Comparison of ENCODE assay signal across 1 cellular context in genomic region chr1:62198781-62199125, GRCh38.
TF ChIP-seq lines count a peak whose summit lies in the region.

No MANE protein-coding gene starts in this region.

TF ChIP-seq in WTC11, 78 proteins besides CTCF, POLR2A, EP300 and RAD21 (continued from another document):
- TF ChIP-seq, protein P1, sequence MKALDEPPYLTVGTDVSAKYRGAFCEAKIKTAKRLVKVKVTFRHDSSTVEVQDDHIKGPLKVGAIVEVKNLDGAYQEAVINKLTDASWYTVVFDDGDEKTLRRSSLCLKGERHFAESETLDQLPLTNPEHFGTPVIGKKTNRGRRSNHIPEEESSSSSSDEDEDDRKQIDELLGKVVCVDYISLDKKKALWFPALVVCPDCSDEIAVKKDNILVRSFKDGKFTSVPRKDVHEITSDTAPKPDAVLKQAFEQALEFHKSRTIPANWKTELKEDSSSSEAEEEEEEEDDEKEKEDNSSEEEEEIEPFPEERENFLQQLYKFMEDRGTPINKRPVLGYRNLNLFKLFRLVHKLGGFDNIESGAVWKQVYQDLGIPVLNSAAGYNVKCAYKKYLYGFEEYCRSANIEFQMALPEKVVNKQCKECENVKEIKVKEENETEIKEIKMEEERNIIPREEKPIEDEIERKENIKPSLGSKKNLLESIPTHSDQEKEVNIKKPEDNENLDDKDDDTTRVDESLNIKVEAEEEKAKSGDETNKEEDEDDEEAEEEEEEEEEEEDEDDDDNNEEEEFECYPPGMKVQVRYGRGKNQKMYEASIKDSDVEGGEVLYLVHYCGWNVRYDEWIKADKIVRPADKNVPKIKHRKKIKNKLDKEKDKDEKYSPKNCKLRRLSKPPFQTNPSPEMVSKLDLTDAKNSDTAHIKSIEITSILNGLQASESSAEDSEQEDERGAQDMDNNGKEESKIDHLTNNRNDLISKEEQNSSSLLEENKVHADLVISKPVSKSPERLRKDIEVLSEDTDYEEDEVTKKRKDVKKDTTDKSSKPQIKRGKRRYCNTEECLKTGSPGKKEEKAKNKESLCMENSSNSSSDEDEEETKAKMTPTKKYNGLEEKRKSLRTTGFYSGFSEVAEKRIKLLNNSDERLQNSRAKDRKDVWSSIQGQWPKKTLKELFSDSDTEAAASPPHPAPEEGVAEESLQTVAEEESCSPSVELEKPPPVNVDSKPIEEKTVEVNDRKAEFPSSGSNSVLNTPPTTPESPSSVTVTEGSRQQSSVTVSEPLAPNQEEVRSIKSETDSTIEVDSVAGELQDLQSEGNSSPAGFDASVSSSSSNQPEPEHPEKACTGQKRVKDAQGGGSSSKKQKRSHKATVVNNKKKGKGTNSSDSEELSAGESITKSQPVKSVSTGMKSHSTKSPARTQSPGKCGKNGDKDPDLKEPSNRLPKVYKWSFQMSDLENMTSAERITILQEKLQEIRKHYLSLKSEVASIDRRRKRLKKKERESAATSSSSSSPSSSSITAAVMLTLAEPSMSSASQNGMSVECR (CRISPR knock-in tag; IDR thresholded peaks at IDR 0.05; ENCODE audit: borderline replicate concordance), result 0 out of 2 replicates have a peak, but pooled peaks have one; percentile 25
- TF ChIP-seq FOXJ3 (CRISPR knock-in tag; IDR thresholded peaks at IDR 0.05; ENCODE audit: borderline replicate concordance) (no peak), OVOL2 (CRISPR knock-in tag; IDR thresholded peaks at IDR 0.05; ENCODE audit: borderline replicate concordance) (no peak), CREM (CRISPR knock-in tag; IDR thresholded peaks at IDR 0.05) (no peak), GABPB1 (CRISPR knock-in tag; IDR thresholded peaks at IDR 0.05) (peak; percentile 90), ZNF425 (CRISPR knock-in tag; conservative IDR thresholded peaks at IDR 0.05) (peak; percentile 16; the same call in 1 of the 2 replicates), ERG (CRISPR knock-in tag; IDR thresholded peaks at IDR 0.05) (0 out of 2 replicates have a peak, but pooled peaks have one; percentile 9), ZMAT4 (CRISPR knock-in tag; IDR thresholded peaks at IDR 0.05) (peak; percentile 2; the same call in 1 of the 2 replicates), TEAD1 (CRISPR knock-in tag; IDR thresholded peaks at IDR 0.05) (no peak), PRRX2 (CRISPR knock-in tag; IDR thresholded peaks at IDR 0.05) (no peak), STAT6 (CRISPR knock-in tag; conservative IDR thresholded peaks at IDR 0.05; ENCODE audit: low read depth) (no peak), SMAD3 (CRISPR knock-in tag; IDR thresholded peaks at IDR 0.05; ENCODE audit: borderline replicate concordance) (no peak), PRDM15 (CRISPR knock-in tag; IDR thresholded peaks at IDR 0.05) (no peak), CREB1 (CRISPR knock-in tag; IDR thresholded peaks at IDR 0.05) (no peak)
- TF ChIP-seq, protein P2, sequence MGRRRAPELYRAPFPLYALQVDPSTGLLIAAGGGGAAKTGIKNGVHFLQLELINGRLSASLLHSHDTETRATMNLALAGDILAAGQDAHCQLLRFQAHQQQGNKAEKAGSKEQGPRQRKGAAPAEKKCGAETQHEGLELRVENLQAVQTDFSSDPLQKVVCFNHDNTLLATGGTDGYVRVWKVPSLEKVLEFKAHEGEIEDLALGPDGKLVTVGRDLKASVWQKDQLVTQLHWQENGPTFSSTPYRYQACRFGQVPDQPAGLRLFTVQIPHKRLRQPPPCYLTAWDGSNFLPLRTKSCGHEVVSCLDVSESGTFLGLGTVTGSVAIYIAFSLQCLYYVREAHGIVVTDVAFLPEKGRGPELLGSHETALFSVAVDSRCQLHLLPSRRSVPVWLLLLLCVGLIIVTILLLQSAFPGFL (CRISPR knock-in tag; IDR thresholded peaks at IDR 0.05; ENCODE audit: borderline replicate concordance), result no peak
- TF ChIP-seq, protein P3, sequence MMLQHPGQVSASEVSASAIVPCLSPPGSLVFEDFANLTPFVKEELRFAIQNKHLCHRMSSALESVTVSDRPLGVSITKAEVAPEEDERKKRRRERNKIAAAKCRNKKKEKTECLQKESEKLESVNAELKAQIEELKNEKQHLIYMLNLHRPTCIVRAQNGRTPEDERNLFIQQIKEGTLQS (CRISPR knock-in tag; conservative IDR thresholded peaks at IDR 0.05), result peak; percentile 81; the same call in 1 of the 2 replicates
